ENCODE assay signal across 11 cellular contexts in genomic region chr4:33661636-33662035, GRCh38.
"Had no signal": no experiment of that assay in that cellular context is flagged by ENCODE, and none has a peak within 500 bp of the region (broad histone marks: within the 10 kb centered on the region; RNA-seq: fewer than 3 reads in every experiment).

No MANE protein-coding gene starts in this region.

- H3K4me2 ChIP-seq: GM23338 had no signal

- H3K36me3 ChIP-seq: HAP-1 had no signal

- DNase-seq: GM23248, GOT3, H7, H9, HCEC 1CT, HFFc6 had no signal

- H3K4me1 ChIP-seq: HAP-1 had no signal

- H3K9ac ChIP-seq: GM23248 had no signal

- FAIRE-seq: H1, H54 had no signal

- ATAC-seq: GM23338, HCT116 had no signal

- H2AFZ ChIP-seq: GM23248, GM23338 had no signal

- H3K27ac ChIP-seq: GM23248 had no signal

- H3K4me3 ChIP-seq: GM23248, GM23338, HAP-1 had no signal
